In the genomic region with DNA sequence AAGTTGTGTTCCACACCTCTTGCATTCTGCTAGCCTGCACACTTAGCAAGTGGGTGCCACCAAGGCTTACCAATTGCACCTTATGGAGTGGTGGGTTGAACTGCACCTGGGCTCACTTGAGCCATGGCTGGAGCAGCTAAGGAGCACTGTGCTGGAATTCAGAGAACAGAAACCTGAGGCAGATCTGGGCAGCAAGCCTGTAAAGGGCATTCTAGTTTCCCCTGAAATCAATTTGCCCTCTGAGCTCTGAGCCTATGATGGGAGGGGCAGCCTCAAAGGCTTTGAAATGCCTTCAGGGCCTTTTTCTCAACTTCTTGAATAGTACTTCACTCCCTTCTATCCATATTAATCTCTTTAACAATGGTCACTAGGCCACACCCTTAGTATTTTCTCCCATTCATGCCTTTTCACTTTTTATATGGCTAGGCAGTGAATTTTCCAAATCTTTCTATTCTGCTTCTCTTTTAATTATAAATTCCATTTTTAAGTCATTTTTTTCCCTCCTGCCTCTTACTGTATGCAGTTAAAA, we compare ENCODE assay signal across 16 cellular contexts. TPM values are rescaled to one million over a fixed set of nuclear protein-coding genes. Genes with fewer than 3 reads are reported as not detected.
"Had no signal": no experiment of that assay in that cellular context is flagged by ENCODE, and none has a peak within 500 bp of the region (broad histone marks: within the 10 kb centered on the region; RNA-seq: fewer than 3 reads in every experiment).

No MANE protein-coding gene starts in this region.

- H3K27me3 ChIP-seq: adrenal gland, colonic mucosa, gastroesophageal sphincter, neutrophil, tibial artery, uterus had no signal

- H3K36me3 ChIP-seq: adrenal gland, colonic mucosa, gastroesophageal sphincter, neutrophil, tibial artery, uterus had no signal

- H3K9me3 Mint-ChIP-seq: activated T-cell treated with anti-CD3 and anti-CD28 coated beads, Interleukin-2, amount 50 U/mL, for 4 hours had no signal

- DNase-seq: activated CD4-positive, alpha-beta T cell treated with anti-CD3 and anti-CD28 coated beads, Interleukin-2, amount 50 U/mL, for 48 hours; activated CD4-positive, CD25-positive, alpha-beta regulatory T cell treated with anti-CD3 and anti-CD28 coated beads, Interleukin-2, amount 50 U/mL, for 72 hours; activated gamma-delta T cell treated with Interleukin-2 at 50 U/mL for 16 hours; activated T-cell treated with anti-CD3 and anti-CD28 coated beads, Interleukin-2, amount 50 U/mL, for 4 hours; adrenal gland; colonic mucosa; retina; stimulated activated CD4-positive, alpha-beta T cell treated with anti-CD3 and anti-CD28 coated beads, Interleukin-15, amount 100 ng/mL, for 24 hours; stimulated activated CD4-positive, alpha-beta T cell treated with anti-CD3 and anti-CD28 coated beads, Interleukin-4, amount 100 ng/mL, for 24 hours; tibial artery; uterus had no signal

- H3K4me1 ChIP-seq: adrenal gland, colonic mucosa, gastroesophageal sphincter, tibial artery, uterus had no signal

- H3K27ac ChIP-seq: adrenal gland, colonic mucosa, epithelial cell of prostate, gastroesophageal sphincter, neutrophil, tibial artery, uterus had no signal

- H3K4me3 Mint-ChIP-seq: activated T-cell treated with anti-CD3 and anti-CD28 coated beads, Interleukin-2, amount 50 U/mL, for 4 hours had no signal

- ATAC-seq: activated T-cell treated with anti-CD3 and anti-CD28 coated beads, Interleukin-2, amount 50 U/mL, for 4 hours; gastroesophageal sphincter had no signal

- H3K9me3 ChIP-seq: adrenal gland, colonic mucosa, gastroesophageal sphincter, neutrophil, tibial artery, uterus had no signal

- H3K4me3 ChIP-seq: adrenal gland, colonic mucosa, gastroesophageal sphincter, tibial artery, uterus had no signal

RNA-seq across cellular contexts. Expression of a gene that starts 17.9 kb away (rescaled TPM):
- total RNA-seq: kidney epithelial cell, myocyte had no signal
